In genomic region chr1:212225416-212225815, GRCh38 we compare ENCODE assay signal across 11 cellular contexts. TPM values are rescaled to one million over a fixed set of nuclear protein-coding genes. Genes with fewer than 3 reads are reported as not detected.
DNase-seq lines count a peak whose midpoint lies in the region; ATAC-seq and TF ChIP-seq lines count a peak whose summit lies in the region.
"Had no signal": no experiment of that assay in that cellular context is flagged by ENCODE, and none has a peak within 500 bp of the region (broad histone marks: within the 10 kb centered on the region; RNA-seq: fewer than 3 reads in every experiment).

No MANE protein-coding gene starts in this region.

- TF ChIP-seq CTCF in lower lobe of right lung (IDR thresholded peaks at IDR 0.05) (no peak), breast epithelium (IDR thresholded peaks at IDR 0.05) (no peak)

- H3K9me3 ChIP-seq in lower lobe of right lung (no peaks in the 10 kb centered on the region), breast epithelium (no peaks in the 10 kb centered on the region)
- H3K9me3 ChIP-seq: esophagus muscularis mucosa had no signal

- H3K27ac ChIP-seq in lower lobe of right lung (peak overlapping the region; percentile 10), breast epithelium (no peak overlapping the region)
- H3K27ac ChIP-seq: esophagus muscularis mucosa had no signal

- H3K27me3 Mint-ChIP-seq in activated T-cell treated with anti-CD3 and anti-CD28 coated beads, Interleukin-2, amount 50 U/mL, for 4 hours (ENCODE audit: low read depth) = no peaks in the 10 kb centered on the region

- no peaks in the 10 kb centered on the region for H3K9me3 Mint-ChIP-seq in activated T-cell treated with anti-CD3 and anti-CD28 coated beads, Interleukin-2, amount 50 U/mL, for 4 hours

- no peak for TF ChIP-seq POLR2A in breast epithelium (IDR thresholded peaks at IDR 0.05)

- DNase-seq in stimulated activated CD4-positive, alpha-beta T cell treated with anti-CD3 and anti-CD28 coated beads, Interleukin-4, amount 100 ng/mL, for 24 hours = peak; percentile 7
- DNase-seq in stimulated activated CD4-positive, alpha-beta T cell treated with anti-CD3 and anti-CD28 coated beads, Interleukin-4, amount 100 ng/mL, for 4 hours = no peak
- DNase-seq in activated T-cell treated with anti-CD3 and anti-CD28 coated beads, Interleukin-2, amount 50 U/mL, for 4 hours = no peak
- DNase-seq in lower lobe of right lung (no peak), breast epithelium (ENCODE audit: low spot score in 2 of 2) (no peak), hypothalamus (lab: John Stamatoyannopoulos, UW) (no peak)
- no peak for DNase-seq in effector CD8-positive, alpha-beta T cell (lab: John Stamatoyannopoulos, UW)
- DNase-seq: GDM1, right cardiac atrium had no signal

- H3K4me3 Mint-ChIP-seq in activated T-cell treated with anti-CD3 and anti-CD28 coated beads, Interleukin-2, amount 50 U/mL, for 4 hours = no peak overlapping the region

- H3K36me3 ChIP-seq in lower lobe of right lung (no peaks in the 10 kb centered on the region), breast epithelium (no peaks in the 10 kb centered on the region)
- H3K36me3 ChIP-seq: esophagus muscularis mucosa had no signal

- intact Hi-C loops in lower lobe of right lung (cut with DNase I) (no loop called here), breast epithelium (cut with DNase I; ENCODE audit: low total_unique reads) (no loop called here)

- ATAC-seq in activated T-cell treated with anti-CD3 and anti-CD28 coated beads, Interleukin-2, amount 50 U/mL, for 4 hours = peak; percentile 46 to 76
- peak in 1 of 2 donors; percentile 13 for ATAC-seq in lower lobe of right lung
- ATAC-seq in HG02973 (IDR thresholded peaks at IDR 0.05; ENCODE audit: unreplicated experiment) = no peak

- H3K36me3 Mint-ChIP-seq in activated T-cell treated with anti-CD3 and anti-CD28 coated beads, Interleukin-2, amount 50 U/mL, for 4 hours (ENCODE audit: insufficient read depth) = no peaks in the 10 kb centered on the region

- peaks cover 36% of the 10 kb centered on the region for H3K4me1 ChIP-seq in lower lobe of right lung
- H3K4me1 ChIP-seq in breast epithelium = no peaks in the 10 kb centered on the region

- H3K4me3 ChIP-seq in lower lobe of right lung (no peak overlapping the region), breast epithelium (no peak overlapping the region)
- H3K4me3 ChIP-seq: esophagus muscularis mucosa had no signal

- H3K4me1 Mint-ChIP-seq in activated T-cell treated with anti-CD3 and anti-CD28 coated beads, Interleukin-2, amount 50 U/mL, for 4 hours (ENCODE audit: low read depth) = peaks cover 23% of the 10 kb centered on the region

- H3K27me3 ChIP-seq in lower lobe of right lung (ENCODE audit: low read depth) (no peaks in the 10 kb centered on the region), breast epithelium (no peaks in the 10 kb centered on the region)
- H3K27me3 ChIP-seq: esophagus muscularis mucosa had no signal

RNA-seq across cellular contexts. Expression of gene PPP2R5A, which starts 59.8 kb away (rescaled TPM):
- 10 to 100 TPM; 36.2 to 41.4 (median 41.0) TPM for total RNA-seq in activated T-cell treated with anti-CD3 and anti-CD28 coated beads, Interleukin-2, amount 50 U/mL, for 4 hours
- 91.5 TPM for total RNA-seq in lower lobe of right lung
- 10 to 100 TPM; 48.5 to 85.5 (median 57.4) TPM for total RNA-seq in breast epithelium
